Comparison of ENCODE assay signal across 1 cellular context in the genomic region with DNA sequence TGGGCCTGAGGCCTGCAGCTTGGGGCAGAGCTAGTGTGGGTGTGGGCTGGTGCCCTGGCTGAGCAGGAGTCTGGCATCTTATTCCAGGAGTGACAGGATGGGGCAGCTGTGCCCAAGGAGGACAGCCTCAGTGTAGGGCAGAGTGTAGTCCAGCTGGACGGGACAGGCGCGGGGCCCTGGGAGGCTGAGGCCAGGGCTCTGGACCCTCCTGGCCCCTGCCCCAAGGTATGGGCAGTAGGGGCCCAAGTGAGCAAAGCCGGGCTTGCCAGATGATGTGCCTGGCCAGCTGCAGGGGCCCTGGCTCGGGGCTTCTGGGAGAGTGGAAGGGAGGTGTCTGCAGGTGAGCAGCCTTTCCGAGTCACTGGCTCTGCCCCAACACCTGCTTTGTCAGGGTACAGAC.
TF ChIP-seq lines count a peak whose summit lies in the region.

No MANE protein-coding gene starts in this region.

TF ChIP-seq in H1, 55 proteins besides CTCF, POLR2A, EP300 and RAD21 (continued from another document):
- TF ChIP-seq SIX5 (IDR thresholded peaks at IDR 0.05; ENCODE audit: low read depth, low read length) (no peak), KDM5A (IDR thresholded peaks at IDR 0.05; ENCODE audit: low read length) (no peak), CBX8 (IDR thresholded peaks at IDR 0.05; ENCODE audit: borderline replicate concordance, low read depth, low read length) (no peak), SIRT6 (IDR thresholded peaks at IDR 0.05; ENCODE audit: low read length) (no peak)
- TF ChIP-seq, protein P1, sequence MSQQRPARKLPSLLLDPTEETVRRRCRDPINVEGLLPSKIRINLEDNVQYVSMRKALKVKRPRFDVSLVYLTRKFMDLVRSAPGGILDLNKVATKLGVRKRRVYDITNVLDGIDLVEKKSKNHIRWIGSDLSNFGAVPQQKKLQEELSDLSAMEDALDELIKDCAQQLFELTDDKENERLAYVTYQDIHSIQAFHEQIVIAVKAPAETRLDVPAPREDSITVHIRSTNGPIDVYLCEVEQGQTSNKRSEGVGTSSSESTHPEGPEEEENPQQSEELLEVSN (IDR thresholded peaks at IDR 0.05): no peak
